Comparison of ENCODE assay signal across 16 cellular contexts in the genomic region with DNA sequence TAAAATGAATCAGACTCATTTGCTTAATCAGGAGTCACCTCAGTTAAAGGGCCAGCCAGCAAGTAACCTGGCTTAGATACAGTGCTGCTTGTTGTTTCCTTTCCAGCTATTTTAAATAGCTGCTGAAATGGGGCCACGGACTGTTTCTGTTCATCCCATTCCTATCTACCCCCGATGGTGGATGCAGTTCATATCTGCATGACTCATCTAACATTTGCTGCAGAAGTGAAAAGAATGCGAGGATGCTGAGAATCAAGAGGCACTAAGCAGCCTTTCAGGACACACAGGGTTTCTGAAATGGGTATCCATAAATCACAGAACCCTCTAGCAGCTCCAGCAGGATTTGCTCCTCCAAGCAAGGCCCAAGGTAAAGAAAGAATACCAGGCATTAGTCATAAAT.
A peak's percentile ranks its signal among the peaks of the same experiment; 100 is the strongest.
DNase-seq lines count a peak whose midpoint lies in the region; ATAC-seq, FAIRE-seq and TF ChIP-seq lines count a peak whose summit lies in the region.
"Had no signal": no experiment of that assay in that cellular context is flagged by ENCODE, and none has a peak within 500 bp of the region (broad histone marks: within the 10 kb centered on the region; RNA-seq: fewer than 3 reads in every experiment).

No MANE protein-coding gene starts in this region.

- H3K4me3 ChIP-seq in keratinocyte (ENCODE audit: control insufficient read depth in 2 of 3, extremely low read depth in 1 of 3, insufficient read depth in 2 of 3, low read depth in 1 of 3, low read length in 3 of 3), result no peak overlapping the region
- H3K4me3 ChIP-seq: cardiac muscle cell, gastrocnemius medialis, lung had no signal

- dilution Hi-C loops in keratinocyte (cut with MboI; ENCODE audit: extremely low pct_ligation_motif_present, low sequenced_read_pairs), result no loop called here

- H3K9me1 ChIP-seq in keratinocyte (ENCODE audit: control insufficient read depth, extremely low read depth, insufficient read depth, low read length), result no peaks in the 10 kb centered on the region

- H3K9ac ChIP-seq in keratinocyte (ENCODE audit: control insufficient read depth, extremely low read depth, insufficient read depth, low read length), result no peak overlapping the region

- no peak overlapping the region for H2AFZ ChIP-seq in keratinocyte (ENCODE audit: control insufficient read depth, low read length)

- H3K79me2 ChIP-seq in keratinocyte (ENCODE audit: control insufficient read depth, insufficient read depth, low read length), result no peaks in the 10 kb centered on the region

- H3K27me3 ChIP-seq in keratinocyte (ENCODE audit: control insufficient read depth, extremely low read depth, insufficient read depth, low read length), result no peaks in the 10 kb centered on the region
- H3K27me3 ChIP-seq: cardiac muscle cell, gastrocnemius medialis had no signal

- H3K4me2 ChIP-seq in keratinocyte (ENCODE audit: control insufficient read depth, extremely low read depth, insufficient read depth, low read depth, low read length), result peak overlapping the region; percentile 30

- peak; percentile 73 for FAIRE-seq in keratinocyte (lab: Jason Lieb, UNC)

- no peak for ATAC-seq in GM19035 (IDR thresholded peaks at IDR 0.05; ENCODE audit: unreplicated experiment)
- ATAC-seq: gastrocnemius medialis had no signal

- H3K4me1 ChIP-seq in keratinocyte (ENCODE audit: control insufficient read depth, extremely low read depth, insufficient read depth, low read length), result peaks cover 14% of the 10 kb centered on the region
- H3K4me1 ChIP-seq: gastrocnemius medialis had no signal

- TF ChIP-seq CTCF in keratinocyte (optimal IDR thresholded peaks at IDR 0.05 in 1 of 3, IDR thresholded peaks at IDR 0.05 in 1 of 3, conservative IDR thresholded peaks at IDR 0.05 in 1 of 3; ENCODE audit: extremely low read depth in 1 of 3, insufficient read depth in 2 of 3, low read length in 3 of 3), result no peak

- no peaks in the 10 kb centered on the region for H3K9me3 ChIP-seq in keratinocyte (ENCODE audit: control insufficient read depth, low read depth, low read length)
- H3K9me3 ChIP-seq: gastrocnemius medialis had no signal

- no peaks in the 10 kb centered on the region for H3K36me3 ChIP-seq in keratinocyte (ENCODE audit: control insufficient read depth in 2 of 2, extremely low read depth in 1 of 2, insufficient read depth in 2 of 2, low read length in 2 of 2)
- H3K36me3 ChIP-seq: cardiac muscle cell, gastrocnemius medialis had no signal

- H4K20me1 ChIP-seq in keratinocyte (ENCODE audit: control insufficient read depth, extremely low read depth, insufficient read depth, low read length), result no peaks in the 10 kb centered on the region

- H3K27ac ChIP-seq in keratinocyte (ENCODE audit: control insufficient read depth, insufficient read depth, low read length), result no peak overlapping the region
- H3K27ac ChIP-seq: cardiac muscle cell, gastrocnemius medialis had no signal

- DNase-seq in ELR (ENCODE audit: low read depth), result peak; percentile 23
- peak; percentile 40 for DNase-seq in astrocyte of the hippocampus (ENCODE audit: low read depth, low spot score)
- no peak for DNase-seq in keratinocyte (ENCODE audit: low read depth, low spot score)
- no peak for DNase-seq in stimulated activated CD4-positive, alpha-beta T cell treated with anti-CD3 and anti-CD28 coated beads, Interleukin-15, amount 100 ng/mL, for 24 hours
- DNase-seq in occipital lobe (lab: John Stamatoyannopoulos, UW), result no peak
- no peak for DNase-seq in activated T-cell treated with anti-CD3 and anti-CD28 coated beads, Interleukin-2, amount 50 U/mL, for 1 hour
- DNase-seq: activated naive CD4-positive, alpha-beta T cell treated with anti-CD3 and anti-CD28 coated beads for 36 hours; effector memory CD4-positive, alpha-beta T cell; gastrocnemius medialis; KG1; NCI-H1105; NCI-H2171 treated with DMSO at 0.1 percent for 48 hours; stimulated activated CD4-positive, alpha-beta T cell treated with anti-CD3 and anti-CD28 coated beads, Interleukin-2, amount 100 ng/mL, for 24 hours had no signal

Comparison
In these comparisons a context has a peak if more than half of its experiments do, and no peak if none do; other contexts are left out.
1. DNase-seq: peak in ELR (single experiment) and astrocyte of the hippocampus (single experiment); none in keratinocyte (single experiment), stimulated activated CD4-positive, alpha-beta T cell treated with anti-CD3 and anti-CD28 coated beads, Interleukin-15, amount 100 ng/mL, for 24 hours (single experiment), occipital lobe (single experiment) and activated T-cell treated with anti-CD3 and anti-CD28 coated beads, Interleukin-2, amount 50 U/mL, for 1 hour (single experiment).